22 cellular contexts compared by ENCODE assay signal in genomic region chr4:161486454-161486853, GRCh38.
"Had no signal": no experiment of that assay in that cellular context is flagged by ENCODE, and none has a peak within 500 bp of the region (broad histone marks: within the 10 kb centered on the region; RNA-seq: fewer than 3 reads in every experiment).

No MANE protein-coding gene starts in this region.

- H3K36me3 Mint-ChIP-seq: activated naive CD4-positive, alpha-beta T cell treated with anti-CD3 and anti-CD28 coated beads, Interleukin-2, amount 10 ng/mL, durations not matched to agents 7 days and 5 days; brain; naive B cell; neural progenitor cell had no signal

- H3K36me3 ChIP-seq: neural progenitor cell, prostate gland, transverse colon had no signal

- H3K4me2 ChIP-seq: neural progenitor cell had no signal

- H3K4me1 Mint-ChIP-seq: activated CD4-positive, alpha-beta T cell treated with anti-CD3 and anti-CD28 coated beads, Interleukin-2, amount 10 ng/mL, durations not matched to agents 7 days and 5 days; activated naive CD4-positive, alpha-beta T cell treated with anti-CD3 and anti-CD28 coated beads, Interleukin-2, amount 10 ng/mL, durations not matched to agents 7 days and 5 days; activated naive CD8-positive, alpha-beta T cell treated with anti-CD3 and anti-CD28 coated beads, Interleukin-2, amount 50 U/mL, for 24 hours; endodermal cell; naive B cell; neural progenitor cell had no signal

- H3K27ac ChIP-seq: epithelial cell of prostate, neural progenitor cell, prostate gland, skin epidermis, transverse colon, uterus had no signal

- H3K27ac Mint-ChIP-seq: activated CD4-positive, alpha-beta T cell treated with anti-CD3 and anti-CD28 coated beads, Interleukin-2, amount 10 ng/mL, durations not matched to agents 7 days and 5 days; activated CD8-positive, alpha-beta T cell treated with anti-CD3 and anti-CD28 coated beads, Interleukin-2, amount 10 ng/mL, durations not matched to agents 7 days and 5 days; activated naive CD4-positive, alpha-beta T cell treated with anti-CD3 and anti-CD28 coated beads, Interleukin-2, amount 10 ng/mL, durations not matched to agents 7 days and 5 days; activated naive CD8-positive, alpha-beta T cell treated with anti-CD3 and anti-CD28 coated beads, Interleukin-2, amount 50 U/mL, for 24 hours; activated T-cell treated with anti-CD3 and anti-CD28 coated beads, Interleukin-2, amount 50 U/mL, for 24 hours; brain; endodermal cell; naive B cell; neural progenitor cell; stimulated activated naive CD8-positive, alpha-beta T cell treated with anti-CD3 and anti-CD28 coated beads, Interleukin-15, Interleukin-2, amounts not matched to agents 100 ng/mL and 50 ng/mL, for 24 hours had no signal

- H3K9me3 ChIP-seq: mucosa of descending colon, prostate gland, transverse colon, uterus had no signal

- H3K9me3 Mint-ChIP-seq: activated CD4-positive, alpha-beta T cell treated with anti-CD3 and anti-CD28 coated beads, Interleukin-2, amount 10 ng/mL, durations not matched to agents 7 days and 5 days; brain; endodermal cell; neural progenitor cell; stimulated activated naive CD8-positive, alpha-beta T cell treated with anti-CD3 and anti-CD28 coated beads, Interleukin-15, Interleukin-2, amounts not matched to agents 100 ng/mL and 50 ng/mL, for 24 hours had no signal

- FAIRE-seq: colon had no signal

- H3K4me1 ChIP-seq: neural progenitor cell, prostate gland, transverse colon, uterus had no signal

- H3K27me3 Mint-ChIP-seq: activated CD4-positive, alpha-beta T cell treated with anti-CD3 and anti-CD28 coated beads, Interleukin-2, amount 10 ng/mL, durations not matched to agents 7 days and 5 days; activated naive CD4-positive, alpha-beta T cell treated with anti-CD3 and anti-CD28 coated beads, Interleukin-2, amount 10 ng/mL, durations not matched to agents 7 days and 5 days; activated naive CD8-positive, alpha-beta T cell treated with anti-CD3 and anti-CD28 coated beads, Interleukin-2, amount 50 U/mL, for 24 hours; activated T-cell treated with anti-CD3 and anti-CD28 coated beads, Interleukin-2, amount 50 U/mL, for 24 hours; naive B cell; stimulated activated naive CD8-positive, alpha-beta T cell treated with anti-CD3 and anti-CD28 coated beads, Interleukin-15, Interleukin-2, amounts not matched to agents 100 ng/mL and 50 ng/mL, for 24 hours had no signal

- H3K27me3 ChIP-seq: neural progenitor cell, transverse colon, uterus had no signal

- H3K4me3 ChIP-seq: mucosa of descending colon, neural progenitor cell, prostate gland, skin epidermis, transverse colon, uterus had no signal

- H3K9ac ChIP-seq: neural progenitor cell had no signal

- ATAC-seq: activated CD4-positive, CD25-positive, alpha-beta regulatory T cell treated with anti-CD3 and anti-CD28 coated beads, Interleukin-2, amount 50 U/mL, for 24 hours; activated CD8-positive, alpha-beta T cell treated with anti-CD3 and anti-CD28 coated beads, Interleukin-2, amount 10 ng/mL, durations not matched to agents 7 days and 5 days; activated naive CD8-positive, alpha-beta T cell treated with anti-CD3 and anti-CD28 coated beads, Interleukin-2, amount 50 U/mL, for 24 hours; mucosa of descending colon; right cardiac atrium had no signal

- DNase-seq: activated CD4-positive, alpha-beta T cell treated with anti-CD3 and anti-CD28 coated beads, Interleukin-2, amount 10 ng/mL, durations not matched to agents 7 days and 5 days; activated CD8-positive, alpha-beta T cell treated with anti-CD3 and anti-CD28 coated beads, Interleukin-2, amount 10 ng/mL, durations not matched to agents 7 days and 5 days; activated naive CD4-positive, alpha-beta T cell treated with anti-CD3 and anti-CD28 coated beads, Interleukin-2, amount 10 ng/mL, durations not matched to agents 7 days and 5 days; activated naive CD8-positive, alpha-beta T cell treated with anti-CD3 and anti-CD28 coated beads, Interleukin-2, amount 50 U/mL, for 24 hours; activated T-cell treated with anti-CD3 and anti-CD28 coated beads, Interleukin-2, amount 50 U/mL, for 24 hours; anterior cingulate cortex; central memory CD4-positive, alpha-beta T cell; endodermal cell; foreskin fibroblast; mucosa of descending colon; naive B cell; right cardiac atrium; transverse colon; uterus had no signal

- H3K4me3 Mint-ChIP-seq: activated CD4-positive, alpha-beta T cell treated with anti-CD3 and anti-CD28 coated beads, Interleukin-2, amount 10 ng/mL, durations not matched to agents 7 days and 5 days; activated CD8-positive, alpha-beta T cell treated with anti-CD3 and anti-CD28 coated beads, Interleukin-2, amount 10 ng/mL, durations not matched to agents 7 days and 5 days; activated naive CD4-positive, alpha-beta T cell treated with anti-CD3 and anti-CD28 coated beads, Interleukin-2, amount 10 ng/mL, durations not matched to agents 7 days and 5 days; activated naive CD8-positive, alpha-beta T cell treated with anti-CD3 and anti-CD28 coated beads, Interleukin-2, amount 50 U/mL, for 24 hours; activated T-cell treated with anti-CD3 and anti-CD28 coated beads, Interleukin-2, amount 50 U/mL, for 24 hours; brain; endodermal cell; naive B cell; neural progenitor cell; stimulated activated naive CD8-positive, alpha-beta T cell treated with anti-CD3 and anti-CD28 coated beads, Interleukin-15, Interleukin-2, amounts not matched to agents 100 ng/mL and 50 ng/mL, for 24 hours had no signal

- H2AFZ ChIP-seq: neural progenitor cell had no signal
